21 cellular contexts compared by ENCODE assay signal in genomic region chr5:77767301-77767700, GRCh38.
"Had no signal": no experiment of that assay in that cellular context is flagged by ENCODE, and none has a peak within 500 bp of the region (broad histone marks: within the 10 kb centered on the region; RNA-seq: fewer than 3 reads in every experiment).

No MANE protein-coding gene starts in this region.

- H3K4me3 ChIP-seq: dorsolateral prefrontal cortex, gastrocnemius medialis, lung, pancreas, right lobe of liver, stomach, thyroid gland had no signal

- FAIRE-seq: colon, keratinocyte, pancreas had no signal

- DNase-seq: dorsolateral prefrontal cortex; effector CD4-positive, alpha-beta T cell; foreskin fibroblast; gastrocnemius medialis; head of caudate nucleus; natural killer cell; occipital lobe; pancreas; right lobe of liver; stimulated activated CD4-positive, alpha-beta T cell treated with anti-CD3 and anti-CD28 coated beads, Interleukin-2, amount 100 ng/mL, for 24 hours; stimulated activated CD4-positive, alpha-beta T cell treated with anti-CD3 and anti-CD28 coated beads, Interleukin-4, amount 100 ng/mL, for 24 hours; stimulated activated naive CD4-positive, alpha-beta T cell treated with Interleukin-2 at 50 U/mL for 16 hours; stomach; thyroid gland had no signal

- H3K27me3 ChIP-seq: dorsolateral prefrontal cortex, gastrocnemius medialis, pancreas, right lobe of liver, stomach, thyroid gland had no signal

- H3K9me3 ChIP-seq: gastrocnemius medialis, pancreas, right lobe of liver, thyroid gland had no signal

- ATAC-seq: esophagus mucosa; gastrocnemius medialis; left lobe of liver; natural killer cell; pancreas; right lobe of liver; stimulated activated effector memory CD8-positive, alpha-beta T cell treated with anti-CD3 and anti-CD28 coated beads, Interleukin-12 subunit alpha, Interleukin-12 subunit beta, amount 100 ng/mL, for 72 hours had no signal

- H3K27ac ChIP-seq: dorsolateral prefrontal cortex, epithelial cell of prostate, gastrocnemius medialis, pancreas, right lobe of liver, stomach, thyroid gland had no signal

- H3K36me3 ChIP-seq: thyroid gland had no signal
